12 cellular contexts compared by ENCODE assay signal in genomic region chr12:117076410-117077372, GRCh38. TPM values are rescaled to one million over a fixed set of nuclear protein-coding genes. Genes with fewer than 3 reads are reported as not detected.
A peak's percentile ranks its signal among the peaks of the same experiment; 100 is the strongest.
DNase-seq lines count a peak whose midpoint lies in the region; ATAC-seq and TF ChIP-seq lines count a peak whose summit lies in the region.
"Had no signal": no experiment of that assay in that cellular context is flagged by ENCODE, and none has a peak within 500 bp of the region (broad histone marks: within the 10 kb centered on the region; RNA-seq: fewer than 3 reads in every experiment).

No MANE protein-coding gene starts in this region.

- no peak overlapping the region for H2BK5ac ChIP-seq in neuronal stem cell (ENCODE audit: low read length)

- no peaks in the 10 kb centered on the region for H3K79me1 ChIP-seq in neuronal stem cell (ENCODE audit: low read depth, low read length)

- peak overlapping the region; percentile 58 for H4K91ac ChIP-seq in neuronal stem cell (ENCODE audit: low read depth, low read length, poor library complexity)

- ATAC-seq in HG03520 (IDR thresholded peaks at IDR 0.05; ENCODE audit: unreplicated experiment): no peak

- peaks cover 2% of the 10 kb centered on the region for H3K36me3 Mint-ChIP-seq in T-helper 1 cell treated with Interleukin-12 subunit alpha and Interleukin-12 subunit beta and Interleukin-4 antibody, amounts not matched to agents 30 μg/mL and 1 μg/mL, for 36 hours (ENCODE audit: low read depth)
- H3K36me3 Mint-ChIP-seq in activated T-helper 2 cell treated with anti-CD3 and anti-CD28 coated beads, Interferon-gamma antibody, Interleukin-2, Interleukin-4, amounts not matched to agents 10 μg/mL and 5 μg/mL and 100 μg/mL, durations not matched to agents 14 hours and 24 hours and 36 hours (ENCODE audit: low read depth): peaks cover 4% of the 10 kb centered on the region

- no peak for TF ChIP-seq CTCF in lower leg skin (IDR thresholded peaks at IDR 0.05)

- H3K9me3 ChIP-seq in neuronal stem cell (replicated peaks in 1 of 2; ENCODE audit: control insufficient read depth in 2 of 2, insufficient read depth in 1 of 2, low read depth in 1 of 2, low read length in 2 of 2): no peaks in the 10 kb centered on the region
- H3K9me3 ChIP-seq: colonic mucosa, heart left ventricle had no signal

- peak overlapping the region; percentile 45 for H3K18ac ChIP-seq in neuronal stem cell (ENCODE audit: low read length)

- H3K23ac ChIP-seq in neuronal stem cell (ENCODE audit: low read depth, low read length, poor library complexity): no peak overlapping the region

- peak overlapping the region; percentile 81 for H2AFZ ChIP-seq in neuronal stem cell (ENCODE audit: low read length)

- peak overlapping the region; percentile 23 for H4K8ac ChIP-seq in neuronal stem cell (ENCODE audit: low read depth, low read length)

- no peak overlapping the region for H3K9ac ChIP-seq in neuronal stem cell (ENCODE audit: low read depth, low read length, poor library complexity)

- peak overlapping the region; percentile 56 for H3K27ac Mint-ChIP-seq in T-helper 1 cell treated with Interleukin-12 subunit alpha and Interleukin-12 subunit beta and Interleukin-4 antibody, amounts not matched to agents 30 μg/mL and 1 μg/mL, for 36 hours
- H3K27ac Mint-ChIP-seq in activated T-helper 2 cell treated with anti-CD3 and anti-CD28 coated beads, Interferon-gamma antibody, Interleukin-2, Interleukin-4, amounts not matched to agents 10 μg/mL and 5 μg/mL and 100 μg/mL, durations not matched to agents 14 hours and 24 hours and 36 hours: peak overlapping the region; percentile 54

- no peaks in the 10 kb centered on the region for H3K27me3 Mint-ChIP-seq in T-helper 1 cell treated with Interleukin-12 subunit alpha and Interleukin-12 subunit beta and Interleukin-4 antibody, amounts not matched to agents 30 μg/mL and 1 μg/mL, for 36 hours (ENCODE audit: low read depth)
- H3K27me3 Mint-ChIP-seq in activated T-helper 2 cell treated with anti-CD3 and anti-CD28 coated beads, Interferon-gamma antibody, Interleukin-2, Interleukin-4, amounts not matched to agents 10 μg/mL and 5 μg/mL and 100 μg/mL, durations not matched to agents 14 hours and 24 hours and 36 hours (ENCODE audit: low read depth): no peaks in the 10 kb centered on the region

- no peak for TF ChIP-seq POLR2A in lower leg skin (IDR thresholded peaks at IDR 0.05)

- intact Hi-C loops in activated T-helper 2 cell treated with anti-CD3 and anti-CD28 coated beads, Interferon-gamma antibody, Interleukin-2, Interleukin-4, amounts not matched to agents 10 μg/mL and 5 μg/mL and 100 μg/mL, durations not matched to agents 14 hours and 24 hours and 36 hours (cut with micrococcal nuclease): no loop called here
- intact Hi-C loops in lower leg skin (cut with DNase I; ENCODE audit: low total_unique reads): no loop called here

- WGBS in neuronal stem cell (ENCODE audit: extremely low coverage in 2 of 2, insufficient read length in 2 of 2, insufficient replicate concordance in 1 of 2), 2 donors: no CpG with 5 or more reads among the region's 24 CpGs
- WGBS in lower leg skin, 2 donors: 79 to 81% methylated on average over 24 of the region's 24 CpGs

- H3K14ac ChIP-seq in neuronal stem cell (ENCODE audit: low read length): no peak overlapping the region

- no peak overlapping the region for H2BK120ac ChIP-seq in neuronal stem cell (ENCODE audit: low read depth, low read length)

- H3K27me3 ChIP-seq in neuronal stem cell (ENCODE audit: control insufficient read depth in 3 of 3, insufficient read depth in 3 of 3, low read depth in 1 of 3, low read length in 3 of 3): peaks cover 0 to 4% (median 0%) of the 10 kb centered on the region in 3 experiments
- H3K27me3 ChIP-seq: colonic mucosa, heart left ventricle had no signal

- no peaks in the 10 kb centered on the region for H3K9me3 Mint-ChIP-seq in T-helper 1 cell treated with Interleukin-12 subunit alpha and Interleukin-12 subunit beta and Interleukin-4 antibody, amounts not matched to agents 30 μg/mL and 1 μg/mL, for 36 hours
- no peaks in the 10 kb centered on the region for H3K9me3 Mint-ChIP-seq in activated T-helper 2 cell treated with anti-CD3 and anti-CD28 coated beads, Interferon-gamma antibody, Interleukin-2, Interleukin-4, amounts not matched to agents 10 μg/mL and 5 μg/mL and 100 μg/mL, durations not matched to agents 14 hours and 24 hours and 36 hours

- peaks cover 16% of the 10 kb centered on the region for H3K4me1 Mint-ChIP-seq in T-helper 1 cell treated with Interleukin-12 subunit alpha and Interleukin-12 subunit beta and Interleukin-4 antibody, amounts not matched to agents 30 μg/mL and 1 μg/mL, for 36 hours (ENCODE audit: low read depth)
- H3K4me1 Mint-ChIP-seq in activated T-helper 2 cell treated with anti-CD3 and anti-CD28 coated beads, Interferon-gamma antibody, Interleukin-2, Interleukin-4, amounts not matched to agents 10 μg/mL and 5 μg/mL and 100 μg/mL, durations not matched to agents 14 hours and 24 hours and 36 hours (ENCODE audit: low read depth): peaks cover 13% of the 10 kb centered on the region

- H2BK12ac ChIP-seq in neuronal stem cell (ENCODE audit: low read length): no peak overlapping the region

- H3K4me2 ChIP-seq in neuronal stem cell (ENCODE audit: insufficient read depth, low read length, poor library complexity, severe bottlenecking): no peak overlapping the region

- H3K36me3 ChIP-seq in neuronal stem cell (replicated peaks in 1 of 2; ENCODE audit: control insufficient read depth in 2 of 2, insufficient read depth in 2 of 2, low read length in 2 of 2): no peaks in the 10 kb centered on the region
- H3K36me3 ChIP-seq: colonic mucosa had no signal

- H2AK5ac ChIP-seq in neuronal stem cell (ENCODE audit: low read depth, low read length): no peak overlapping the region

- no peak overlapping the region for H2BK15ac ChIP-seq in neuronal stem cell (ENCODE audit: low read length)

- H3K4me3 ChIP-seq in neuronal stem cell (ENCODE audit: low read length in 2 of 2) (no peak overlapping the region), lower leg skin (ENCODE audit: low read depth, poor library complexity, severe bottlenecking) (no peak overlapping the region)
- H3K4me3 ChIP-seq: colonic mucosa, heart left ventricle had no signal

- H3K4ac ChIP-seq in neuronal stem cell (ENCODE audit: low read length): no peak overlapping the region

- DNase-seq in T-helper 1 cell: no peak
- DNase-seq in NCI-H2029 (lab: John Stamatoyannopoulos, UW): peak; percentile 94
- no peak for DNase-seq in activated T-helper 2 cell treated with anti-CD3 and anti-CD28 coated beads, Interferon-gamma antibody, Interleukin-2, Interleukin-4, amounts not matched to agents 10 μg/mL and 5 μg/mL and 100 μg/mL, durations not matched to agents 14 hours and 24 hours and 36 hours (ENCODE audit: low spot score)
- DNase-seq in neuronal stem cell (ENCODE audit: low spot score): no peak
- no peak for DNase-seq in lower leg skin (ENCODE audit: low spot score in 2 of 2)
- DNase-seq in stimulated activated naive CD4-positive, alpha-beta T cell (lab: John Stamatoyannopoulos, UW): no peak
- DNase-seq: activated effector memory CD4-positive, alpha-beta T cell treated with anti-CD3 and anti-CD28 coated beads, Interleukin-2, amount 50 U/mL, for 16 hours; colonic mucosa; NCI-H345 had no signal

- H3K4me3 Mint-ChIP-seq in T-helper 1 cell treated with Interleukin-12 subunit alpha and Interleukin-12 subunit beta and Interleukin-4 antibody, amounts not matched to agents 30 μg/mL and 1 μg/mL, for 36 hours: no peak overlapping the region
- no peak overlapping the region for H3K4me3 Mint-ChIP-seq in activated T-helper 2 cell treated with anti-CD3 and anti-CD28 coated beads, Interferon-gamma antibody, Interleukin-2, Interleukin-4, amounts not matched to agents 10 μg/mL and 5 μg/mL and 100 μg/mL, durations not matched to agents 14 hours and 24 hours and 36 hours (ENCODE audit: low read depth)

- peaks cover 3 to 9% of the 10 kb centered on the region in 2 donors for H3K4me1 ChIP-seq in neuronal stem cell (ENCODE audit: control insufficient read depth in 2 of 2, insufficient read depth in 1 of 2, low read depth in 1 of 2, low read length in 2 of 2)
- H3K4me1 ChIP-seq: colonic mucosa had no signal

- H3K27ac ChIP-seq in neuronal stem cell (replicated peaks; ENCODE audit: low read length): peak overlapping the region; percentile 15
- H3K27ac ChIP-seq: colonic mucosa had no signal

RNA-seq across cellular contexts. Expression of gene TESC, which starts 22.5 kb away (rescaled TPM):
- total RNA-seq in activated T-helper 2 cell treated with anti-CD3 and anti-CD28 coated beads, Interferon-gamma antibody, Interleukin-2, Interleukin-4, amounts not matched to agents 10 μg/mL and 5 μg/mL and 100 μg/mL, durations not matched to agents 14 hours and 24 hours and 36 hours: 72.5 and 73.5 TPM in 2 replicates
- polyA plus RNA-seq in neuronal stem cell (2013, experiment 1 of 2): 13.2 TPM
- 12.4 TPM for polyA plus RNA-seq in neuronal stem cell (2013, experiment 2 of 2)
- 10 to 100 TPM in 3 of 4 donors, 1 to 10 TPM in 1; 3.0 to 28.2 (median 13.3) TPM for total RNA-seq in lower leg skin
